Comparison of ENCODE assay signal across 15 cellular contexts in genomic region chr14:64279719-64280668, GRCh38. TPM values are rescaled to one million over a fixed set of nuclear protein-coding genes. Genes with fewer than 3 reads are reported as not detected.
A peak's percentile ranks its signal among the peaks of the same experiment; 100 is the strongest.
DNase-seq lines count a peak whose midpoint lies in the region; ATAC-seq, FAIRE-seq and TF ChIP-seq lines count a peak whose summit lies in the region.
"Had no signal": no experiment of that assay in that cellular context is flagged by ENCODE, and none has a peak within 500 bp of the region (broad histone marks: within the 10 kb centered on the region; RNA-seq: fewer than 3 reads in every experiment).

No MANE protein-coding gene starts in this region.

- H3K9me3 ChIP-seq in astrocyte (ENCODE audit: insufficient read depth, low read depth, low read length) (no peaks in the 10 kb centered on the region), pancreas (no peaks in the 10 kb centered on the region), prostate gland (no peaks in the 10 kb centered on the region), osteoblast (ENCODE audit: low read depth, low read length) (no peaks in the 10 kb centered on the region)

- H3K4me1 Mint-ChIP-seq in astrocyte (ENCODE audit: low read depth, unreplicated experiment) = no peaks in the 10 kb centered on the region

- no peaks in the 10 kb centered on the region for H4K20me1 ChIP-seq in astrocyte (ENCODE audit: insufficient read depth, low read length)
- H4K20me1 ChIP-seq in osteoblast (ENCODE audit: insufficient read depth, low read length) = no peaks in the 10 kb centered on the region

- no peaks in the 10 kb centered on the region for H3K27me3 ChIP-seq in astrocyte (ENCODE audit: insufficient read depth, low read length)
- H3K27me3 ChIP-seq in pancreas = peaks cover 0 to 4% (median 0%) of the 10 kb centered on the region in 4 donors
- no peaks in the 10 kb centered on the region for H3K27me3 ChIP-seq in prostate gland (replicated peaks; ENCODE audit: insufficient read depth)
- H3K27me3 ChIP-seq in osteoblast (ENCODE audit: insufficient read depth, low read length) = no peaks in the 10 kb centered on the region
- H3K27me3 ChIP-seq: hepatocyte had no signal

- H3K36me3 ChIP-seq in astrocyte (ENCODE audit: insufficient read depth, low read length) = no peaks in the 10 kb centered on the region
- H3K36me3 ChIP-seq in pancreas = no peaks in the 10 kb centered on the region
- no peaks in the 10 kb centered on the region for H3K36me3 ChIP-seq in prostate gland
- no peaks in the 10 kb centered on the region for H3K36me3 ChIP-seq in osteoblast (ENCODE audit: insufficient read depth, low read length)

- no peak for FAIRE-seq in astrocyte (lab: Jason Lieb, UNC)
- FAIRE-seq in pancreas (lab: Jason Lieb, UNC) = no peak

- peaks cover under 1% of the 10 kb centered on the region for H3K36me3 Mint-ChIP-seq in astrocyte (ENCODE audit: low read depth, unreplicated experiment)

- TF ChIP-seq CTCF in astrocyte (IDR thresholded peaks at IDR 0.05; ENCODE audit: insufficient read depth, low read depth, low read length) (no peak), pancreas (IDR thresholded peaks at IDR 0.05) (no peak), prostate gland (IDR thresholded peaks at IDR 0.05) (no peak), osteoblast (IDR thresholded peaks at IDR 0.05; ENCODE audit: extremely low read depth, low read depth, low read length) (no peak)

- ATAC-seq in pancreas (peak in 3 of 4 donors; percentile 32 to 79 (median 47)), HG02970 (IDR thresholded peaks at IDR 0.05; ENCODE audit: low FRiP score, unreplicated experiment) (no peak)

- no peak overlapping the region for H2AFZ ChIP-seq in astrocyte (ENCODE audit: low read depth, low read length)
- no peak overlapping the region for H2AFZ ChIP-seq in osteoblast (ENCODE audit: low read length)
- H2AFZ ChIP-seq: hepatocyte had no signal

- peaks cover 3% of the 10 kb centered on the region for H3K27me3 Mint-ChIP-seq in astrocyte (ENCODE audit: low read depth, unreplicated experiment)

- H3K79me2 ChIP-seq in astrocyte (ENCODE audit: insufficient read depth, low read length) (no peaks in the 10 kb centered on the region), osteoblast (ENCODE audit: insufficient read depth, low read length) (no peaks in the 10 kb centered on the region)
- H3K79me2 ChIP-seq: hepatocyte had no signal

- TF ChIP-seq POLR2A in prostate gland (IDR thresholded peaks at IDR 0.05) = no peak

- no peak overlapping the region for H3K4me3 Mint-ChIP-seq in astrocyte (ENCODE audit: unreplicated experiment)

- no peak overlapping the region for H3K9ac ChIP-seq in astrocyte (ENCODE audit: low read length)

- H3K27ac ChIP-seq in astrocyte (ENCODE audit: low read depth, low read length) = no peak overlapping the region
- H3K27ac ChIP-seq in pancreas = no peak overlapping the region
- no peak overlapping the region for H3K27ac ChIP-seq in prostate gland
- no peak overlapping the region for H3K27ac ChIP-seq in osteoblast (ENCODE audit: low read depth, low read length)
- H3K27ac ChIP-seq: C4-2B, hepatocyte, RWPE1 had no signal

- H3K4me3 ChIP-seq in astrocyte (ENCODE audit: insufficient read depth, low read depth, low read length) (no peak overlapping the region), pancreas (no peak overlapping the region), prostate gland (no peak overlapping the region), osteoblast (ENCODE audit: insufficient read depth, low read length) (no peak overlapping the region)
- H3K4me3 ChIP-seq: hepatocyte had no signal

- DNase-seq in Daoy (ENCODE audit: low read depth) (peak; percentile 68), NCI-H69 (lab: John Stamatoyannopoulos, UW) (peak; percentile 20), astrocyte (ENCODE audit: low read depth) (peak; percentile 33), pancreas (no peak), prostate gland (ENCODE audit: low spot score) (no peak), osteoblast (ENCODE audit: insufficient read length, low spot score, missing footprints) (no peak), amygdala (lab: John Stamatoyannopoulos, UW) (no peak)
- DNase-seq: effector CD8-positive, alpha-beta T cell; H7; mesendoderm; NCI-H2227 treated with DMSO at 0.1 percent for 48 hours had no signal

- no peaks in the 10 kb centered on the region for H3K4me1 ChIP-seq in astrocyte (ENCODE audit: insufficient read depth, low read length)
- no peaks in the 10 kb centered on the region for H3K4me1 ChIP-seq in pancreas
- no peaks in the 10 kb centered on the region for H3K4me1 ChIP-seq in prostate gland (replicated peaks)
- H3K4me1 ChIP-seq in osteoblast (ENCODE audit: insufficient read depth, low read length) = no peaks in the 10 kb centered on the region

- intact Hi-C loops in pancreas (cut with DNase I) = no loop called here
- intact Hi-C loops in prostate gland (cut with DNase I) = no loop called here

- peaks cover 2% of the 10 kb centered on the region for H3K9me3 Mint-ChIP-seq in astrocyte (ENCODE audit: unreplicated experiment)

- 70 to 74% methylated on average over 14 of the region's 14 CpGs for WGBS in pancreas, 2 donors
- 86% methylated on average over 14 of the region's 14 CpGs for WGBS in prostate gland

- no peak overlapping the region for H3K27ac Mint-ChIP-seq in astrocyte (ENCODE audit: unreplicated experiment)

- H3K4me2 ChIP-seq in astrocyte (ENCODE audit: low read length) = no peak overlapping the region
- no peak overlapping the region for H3K4me2 ChIP-seq in osteoblast (ENCODE audit: insufficient read depth, low read length)
- H3K4me2 ChIP-seq: hepatocyte had no signal

RNA-seq across cellular contexts. Expression of gene ESR2, which starts 14.2 kb away (rescaled TPM):
- 0.74 TPM in 1 of 2 replicates, not detected in the other for total RNA-seq in Daoy (2014; rRNA removed; shearing (Covaris generic))
- total RNA-seq in astrocyte = 0.16 TPM in 1 of 2 replicates, not detected in the other
- under 1 TPM; 0.08 to 0.78 (median 0.22) TPM for total RNA-seq in pancreas
- polyA plus RNA-seq in pancreas = under 1 TPM; 0.09 to 0.19 TPM
- 10 to 100 TPM in 1 of 2 donors, under 1 TPM in 1; 0.68 to 21.4 TPM for total RNA-seq in prostate gland
- not detected in 2 replicates for total RNA-seq in osteoblast
- polyA plus RNA-seq: hepatocyte had no signal

Comparison
In these comparisons a context has a peak if more than half of its experiments do, and no peak if none do; other contexts are left out.
1. DNase-seq: peak in Daoy (single experiment), NCI-H69 (single experiment) and astrocyte (single experiment); none in pancreas (0 of 6), prostate gland (single experiment), osteoblast (single experiment) and amygdala (0 of 56).